1 cellular context compared by ENCODE assay signal in genomic region chr14:24429395-24430142, GRCh38.
TF ChIP-seq lines count a peak whose summit lies in the region.

CBLN3 (minus strand) TSS chr14:24429668; CDS start chr14:24429054, 614 bp downstream.
KHNYN (plus strand) TSS chr14:24429954; CDS start chr14:24430731, 777 bp downstream.

TF ChIP-seq in HepG2, 621 proteins besides CTCF, POLR2A, EP300 and RAD21 (continued from another document and continues in another):
- peak; percentile 63; the same call in 1 of the 2 replicates for TF ChIP-seq PAXIP1 (CRISPR knock-in tag; conservative IDR thresholded peaks at IDR 0.05)
- TF ChIP-seq MATR3 (CRISPR knock-in tag; IDR thresholded peaks at IDR 0.05): peak; percentile 97; the same call in 1 of the 2 replicates
- TF ChIP-seq ZNF558 (CRISPR knock-in tag; IDR thresholded peaks at IDR 0.05; ENCODE audit: borderline replicate concordance): no peak
- no peak for TF ChIP-seq ARID2 (CRISPR knock-in tag; IDR thresholded peaks at IDR 0.05; ENCODE audit: borderline replicate concordance)
- TF ChIP-seq KLF15 (CRISPR knock-in tag; IDR thresholded peaks at IDR 0.05; ENCODE audit: borderline replicate concordance): no peak
- 0 out of 4 replicates have a peak, but pooled peaks of 1 of the 2 experiments have one; percentile 4 for TF ChIP-seq MAFK (conservative IDR thresholded peaks at IDR 0.05 in 1 of 2, IDR thresholded peaks at IDR 0.05 in 1 of 2; ENCODE audit: low read length in 2 of 2)
- TF ChIP-seq SIN3B (IDR thresholded peaks at IDR 0.05; ENCODE audit: low read length): peak; percentile 30
- TF ChIP-seq ZSCAN22 (CRISPR knock-in tag; IDR thresholded peaks at IDR 0.05): peak; percentile 35; the same call in 1 of the 2 replicates
- TF ChIP-seq MYPOP (CRISPR knock-in tag; IDR thresholded peaks at IDR 0.05): no peak
- TF ChIP-seq GLI4 (CRISPR knock-in tag; IDR thresholded peaks at IDR 0.05; ENCODE audit: borderline replicate concordance): peak; percentile 91
- TF ChIP-seq ZMAT3 (CRISPR knock-in tag; conservative IDR thresholded peaks at IDR 0.05): peak; percentile 93
- TF ChIP-seq MED8 (CRISPR knock-in tag; IDR thresholded peaks at IDR 0.05; ENCODE audit: insufficient replicate concordance): peak; percentile 92
- TF ChIP-seq ZNF260 (CRISPR knock-in tag; IDR thresholded peaks at IDR 0.05; ENCODE audit: borderline replicate concordance, low read depth): no peak; the same call in 1 of the 2 replicates
- peak; percentile 92 for TF ChIP-seq MXD4 (CRISPR knock-in tag; IDR thresholded peaks at IDR 0.05)
- no peak for TF ChIP-seq GMEB2 (CRISPR knock-in tag; IDR thresholded peaks at IDR 0.05; ENCODE audit: low read depth)
- TF ChIP-seq KMT2A (CRISPR knock-in tag; IDR thresholded peaks at IDR 0.05): peak; percentile 80
- peak; percentile 92; the same call in 1 of the 2 replicates for TF ChIP-seq ZNF567 (CRISPR knock-in tag; IDR thresholded peaks at IDR 0.05; ENCODE audit: borderline replicate concordance)
- no peak for TF ChIP-seq GFI1 (CRISPR knock-in tag; IDR thresholded peaks at IDR 0.05; ENCODE audit: borderline replicate concordance)
- peak; percentile 84 for TF ChIP-seq THAP11 (CRISPR knock-in tag; IDR thresholded peaks at IDR 0.05)
- TF ChIP-seq SALL2 (CRISPR knock-in tag; IDR thresholded peaks at IDR 0.05): no peak; the same call in 1 of the 2 replicates
- no peak for TF ChIP-seq ZNF552 (CRISPR knock-in tag; IDR thresholded peaks at IDR 0.05; ENCODE audit: borderline replicate concordance)
- TF ChIP-seq TFDP1 (CRISPR knock-in tag; IDR thresholded peaks at IDR 0.05; ENCODE audit: borderline replicate concordance): peak; percentile 68
- TF ChIP-seq ZBTB44 (CRISPR knock-in tag; IDR thresholded peaks at IDR 0.05): peak; percentile 28; the same call in 1 of the 2 replicates
- peak; percentile 53; the same call in 1 of the 2 replicates for TF ChIP-seq AKAP8 (CRISPR knock-in tag; IDR thresholded peaks at IDR 0.05)
- TF ChIP-seq MLLT10 (CRISPR knock-in tag; IDR thresholded peaks at IDR 0.05): no peak
- peak; percentile 71 for TF ChIP-seq RARA (CRISPR knock-in tag; IDR thresholded peaks at IDR 0.05)
- peak; percentile 51 for TF ChIP-seq RBM22 (optimal IDR thresholded peaks at IDR 0.05; ENCODE audit: low read length)
- TF ChIP-seq ZNF562 (CRISPR knock-in tag; IDR thresholded peaks at IDR 0.05; ENCODE audit: borderline replicate concordance): no peak
- no peak for TF ChIP-seq BRD4 (CRISPR knock-in tag; IDR thresholded peaks at IDR 0.05)
- no peak for TF ChIP-seq CHD4 (IDR thresholded peaks at IDR 0.05; ENCODE audit: borderline replicate concordance, low read length)
- peak; percentile 52; the same call in 1 of the 2 replicates for TF ChIP-seq PAX8 (CRISPR knock-in tag; IDR thresholded peaks at IDR 0.05; ENCODE audit: borderline replicate concordance)
- TF ChIP-seq ZNF572 (CRISPR knock-in tag; IDR thresholded peaks at IDR 0.05): no peak
- TF ChIP-seq GPBP1L1 (CRISPR knock-in tag; IDR thresholded peaks at IDR 0.05): no peak
- TF ChIP-seq NAIF1 (CRISPR knock-in tag; IDR thresholded peaks at IDR 0.05; ENCODE audit: borderline replicate concordance): no peak
- TF ChIP-seq NCOA2 (CRISPR knock-in tag; IDR thresholded peaks at IDR 0.05): peak; percentile 52
- TF ChIP-seq ZNF180 (CRISPR knock-in tag; IDR thresholded peaks at IDR 0.05; ENCODE audit: borderline replicate concordance, low read depth): no peak
- peak; percentile 30 for TF ChIP-seq DNMT1 (CRISPR knock-in tag; IDR thresholded peaks at IDR 0.05)
- no peak for TF ChIP-seq FOXK2 (IDR thresholded peaks at IDR 0.05)
- TF ChIP-seq ISL2 (CRISPR knock-in tag; IDR thresholded peaks at IDR 0.05): no peak
- peak; percentile 97 for TF ChIP-seq TAF15 (IDR thresholded peaks at IDR 0.05; ENCODE audit: low read depth, low read length, poor library complexity, severe bottlenecking)
- TF ChIP-seq CBX1 (IDR thresholded peaks at IDR 0.05; ENCODE audit: low read depth): peak; percentile 85
- peak; percentile 38; the same call in 1 of the 2 replicates for TF ChIP-seq RFXAP (CRISPR knock-in tag; IDR thresholded peaks at IDR 0.05; ENCODE audit: borderline replicate concordance)
- no peak for TF ChIP-seq ETS1 (CRISPR knock-in tag; IDR thresholded peaks at IDR 0.05)
- TF ChIP-seq SOX6 (IDR thresholded peaks at IDR 0.05): no peak
- TF ChIP-seq SOX6 (CRISPR knock-in tag; IDR thresholded peaks at IDR 0.05): peak; percentile 78
- 0 out of 2 replicates have a peak, but pooled peaks have one; percentile 18 for TF ChIP-seq DDIT3 (CRISPR knock-in tag; IDR thresholded peaks at IDR 0.05)
- no peak for TF ChIP-seq PBX2 (CRISPR knock-in tag; IDR thresholded peaks at IDR 0.05)
- peak; percentile 84 for TF ChIP-seq KLF6 (CRISPR knock-in tag; IDR thresholded peaks at IDR 0.05)
- TF ChIP-seq GLMP (CRISPR knock-in tag; IDR thresholded peaks at IDR 0.05; ENCODE audit: borderline replicate concordance): no peak
- TF ChIP-seq MTERF4 (CRISPR knock-in tag; IDR thresholded peaks at IDR 0.05): no peak
- no peak for TF ChIP-seq NCOR1 (IDR thresholded peaks at IDR 0.05; ENCODE audit: borderline replicate concordance, low read length)
- no peak for TF ChIP-seq EHMT2 (IDR thresholded peaks at IDR 0.05; ENCODE audit: borderline replicate concordance, low read depth, low read length)
